Comparison of ENCODE assay signal across 22 cellular contexts in the genomic region with DNA sequence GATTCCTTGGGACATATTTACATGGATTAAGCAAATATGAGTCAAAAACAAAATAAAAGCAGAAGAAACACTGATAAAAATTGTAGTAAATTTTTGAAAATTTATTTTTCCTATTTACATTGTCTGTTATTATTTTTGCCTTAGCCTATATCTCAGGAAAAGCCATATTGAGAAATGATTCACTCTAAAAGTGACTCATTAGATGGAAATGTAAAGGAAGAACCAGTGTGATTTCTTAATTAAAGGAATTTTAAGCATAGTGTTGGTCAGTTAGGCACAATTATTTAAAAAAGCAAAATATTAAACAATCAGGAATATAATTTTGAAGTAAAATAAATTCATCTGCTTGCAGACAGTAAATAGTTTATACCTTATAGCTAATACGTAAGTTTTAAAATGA.
DNase-seq lines count a peak whose midpoint lies in the region; ATAC-seq and TF ChIP-seq lines count a peak whose summit lies in the region.
"Had no signal": no experiment of that assay in that cellular context is flagged by ENCODE, and none has a peak within 500 bp of the region (broad histone marks: within the 10 kb centered on the region; RNA-seq: fewer than 3 reads in every experiment).

No MANE protein-coding gene starts in this region.

- H3K9ac ChIP-seq in GM23248 (no peak overlapping the region), colonic mucosa (ENCODE audit: low read depth in 2 of 2, low read length in 2 of 2) (no peak overlapping the region)
- H3K9ac ChIP-seq: KMS-11 had no signal

- H3K9me3 ChIP-seq in GM23248 (ENCODE audit: low read depth) (no peaks in the 10 kb centered on the region), psoas muscle (no peaks in the 10 kb centered on the region), colonic mucosa (no peaks in the 10 kb centered on the region)
- H3K9me3 ChIP-seq: ascending aorta, lower lobe of right lung, vagina had no signal

- H3K4me3 ChIP-seq in GM23248: no peak overlapping the region
- no peak overlapping the region for H3K4me3 ChIP-seq in epithelial cell of esophagus (ENCODE audit: low read length)
- H3K4me3 ChIP-seq in psoas muscle: no peak overlapping the region
- H3K4me3 ChIP-seq in colonic mucosa: no peak overlapping the region
- H3K4me3 ChIP-seq: ascending aorta, lower lobe of right lung, vagina had no signal

- H3K4me1 Mint-ChIP-seq in osteocyte (ENCODE audit: unreplicated experiment): peaks cover 13% of the 10 kb centered on the region
- H3K4me1 Mint-ChIP-seq: activated CD4-positive, alpha-beta T cell treated with anti-CD3 and anti-CD28 coated beads, Interleukin-2, amount 10 ng/mL, durations not matched to agents 7 days and 5 days had no signal

- no peaks in the 10 kb centered on the region for H4K20me1 ChIP-seq in GM23248 (ENCODE audit: insufficient read depth)

- no peak overlapping the region for H3K4me2 ChIP-seq in GM23248 (ENCODE audit: unreplicated experiment)
- H3K4me2 ChIP-seq: KMS-11 had no signal

- DNase-seq in GM23248 (peak; percentile 31), RPMI7951 (ENCODE audit: low read depth) (peak; percentile 8), epithelial cell of esophagus (ENCODE audit: low read depth) (peak; percentile 53), osteocyte (ENCODE audit: extremely low spot score, unreplicated experiment) (no peak), psoas muscle (no peak), colonic mucosa (no peak), GM03348 (ENCODE audit: low spot score) (no peak), NCI-H187 treated with DMSO at 0.1 percent for 48 hours (lab: John Stamatoyannopoulos, UW) (no peak)
- DNase-seq: activated CD4-positive, alpha-beta T cell treated with anti-CD3 and anti-CD28 coated beads, Interleukin-2, amount 10 ng/mL, durations not matched to agents 7 days and 5 days; lower lobe of right lung; MV-4-11; NCI-H1694; NCI-H526; stimulated activated CD4-positive, alpha-beta T cell treated with anti-CD3 and anti-CD28 coated beads, Interleukin-15, amount 100 ng/mL, for 24 hours had no signal

- in situ Hi-C loops in GM23248 (cut with MboI): no loop called here

- 98 to 100% methylated on average over 1 of the region's 1 CpG for WGBS in GM23248 (ENCODE audit: low coverage in 1 of 2, low lambda C conversion rate in 2 of 2, missing lambda C conversion rate in 2 of 2), 2 experiments
- 98 to 100% (median 99%) methylated on average over 1 of the region's 1 CpG for WGBS in psoas muscle, 3 donors

- no peak overlapping the region for H2AFZ ChIP-seq in GM23248

- H3K27me3 ChIP-seq in GM23248 (replicated peaks; ENCODE audit: insufficient read depth) (no peaks in the 10 kb centered on the region), psoas muscle (ENCODE audit: insufficient read depth in 3 of 3, low read length in 2 of 3) (no peaks in the 10 kb centered on the region), colonic mucosa (no peaks in the 10 kb centered on the region)
- H3K27me3 ChIP-seq: ascending aorta, vagina had no signal

- ATAC-seq in psoas muscle: no peak
- ATAC-seq: activated naive CD4-positive, alpha-beta T cell treated with anti-CD3 and anti-CD28 coated beads, Interleukin-2, amount 50 U/mL, for 72 hours; lower lobe of right lung; sciatic nerve had no signal

- H3K4me1 ChIP-seq in GM23248 (ENCODE audit: insufficient read depth) (peaks cover 19% of the 10 kb centered on the region), psoas muscle (peaks cover 8% of the 10 kb centered on the region), colonic mucosa (no peaks in the 10 kb centered on the region)
- H3K4me1 ChIP-seq: ascending aorta, vagina had no signal

- H3K27ac Mint-ChIP-seq in osteocyte (ENCODE audit: unreplicated experiment): peak overlapping the region; percentile 20
- H3K27ac Mint-ChIP-seq: activated CD4-positive, alpha-beta T cell treated with anti-CD3 and anti-CD28 coated beads, Interleukin-2, amount 10 ng/mL, durations not matched to agents 7 days and 5 days; activated naive CD4-positive, alpha-beta T cell treated with anti-CD3 and anti-CD28 coated beads, Interleukin-2, amount 50 U/mL, for 72 hours; CD14-positive monocyte; stimulated activated naive CD8-positive, alpha-beta T cell treated with anti-CD3 and anti-CD28 coated beads, Interleukin-15, Interleukin-2, amounts not matched to agents 100 ng/mL and 50 ng/mL, for 24 hours had no signal

- no peak overlapping the region for H3K4me3 Mint-ChIP-seq in osteocyte (ENCODE audit: unreplicated experiment)
- H3K4me3 Mint-ChIP-seq: activated CD4-positive, alpha-beta T cell treated with anti-CD3 and anti-CD28 coated beads, Interleukin-2, amount 10 ng/mL, durations not matched to agents 7 days and 5 days; CD14-positive monocyte; neural crest cell; stimulated activated naive CD8-positive, alpha-beta T cell treated with anti-CD3 and anti-CD28 coated beads, Interleukin-15, Interleukin-2, amounts not matched to agents 100 ng/mL and 50 ng/mL, for 24 hours had no signal

- H3K27ac ChIP-seq in GM23248: no peak overlapping the region
- H3K27ac ChIP-seq in psoas muscle: no peak overlapping the region
- no peak overlapping the region for H3K27ac ChIP-seq in colonic mucosa
- H3K27ac ChIP-seq: ascending aorta, KMS-11, lower lobe of right lung, vagina had no signal

- H3K79me2 ChIP-seq in GM23248 (ENCODE audit: insufficient read depth): no peaks in the 10 kb centered on the region

- H3K9me3 Mint-ChIP-seq in osteocyte (ENCODE audit: unreplicated experiment): no peaks in the 10 kb centered on the region
- H3K9me3 Mint-ChIP-seq: activated CD4-positive, alpha-beta T cell treated with anti-CD3 and anti-CD28 coated beads, Interleukin-2, amount 10 ng/mL, durations not matched to agents 7 days and 5 days; activated naive CD4-positive, alpha-beta T cell treated with anti-CD3 and anti-CD28 coated beads, Interleukin-2, amount 50 U/mL, for 72 hours; neural crest cell; stimulated activated naive CD8-positive, alpha-beta T cell treated with anti-CD3 and anti-CD28 coated beads, Interleukin-15, Interleukin-2, amounts not matched to agents 100 ng/mL and 50 ng/mL, for 24 hours had no signal

- TF ChIP-seq CTCF in epithelial cell of esophagus (IDR thresholded peaks at IDR 0.05; ENCODE audit: insufficient read depth, low read depth, low read length, missing control alignments) (no peak), osteocyte (IDR thresholded peaks at IDR 0.05) (no peak), psoas muscle (IDR thresholded peaks at IDR 0.05) (no peak), colonic mucosa (IDR thresholded peaks at IDR 0.05) (no peak)

- intact Hi-C loops in psoas muscle (cut with DNase I) (no loop called here), colonic mucosa (cut with DNase I) (no loop called here)

- no peaks in the 10 kb centered on the region for H3F3A ChIP-seq in GM23248 (ENCODE audit: insufficient read depth)

- no peaks in the 10 kb centered on the region for H3K27me3 Mint-ChIP-seq in osteocyte (ENCODE audit: unreplicated experiment)

- no peaks in the 10 kb centered on the region; the same call in 1 of the 2 replicates for H3K9me2 ChIP-seq in GM23248 (ENCODE audit: insufficient read depth)

- no peaks in the 10 kb centered on the region for H3K36me3 Mint-ChIP-seq in osteocyte (ENCODE audit: unreplicated experiment)
- H3K36me3 Mint-ChIP-seq: activated naive CD4-positive, alpha-beta T cell treated with anti-CD3 and anti-CD28 coated beads, Interleukin-2, amount 50 U/mL, for 72 hours had no signal

- no peaks in the 10 kb centered on the region for H3K36me3 ChIP-seq in GM23248 (ENCODE audit: low read depth)
- H3K36me3 ChIP-seq in psoas muscle (ENCODE audit: insufficient read depth in 1 of 2, low read depth in 1 of 2): no peaks in the 10 kb centered on the region
- no peaks in the 10 kb centered on the region for H3K36me3 ChIP-seq in colonic mucosa
- H3K36me3 ChIP-seq: ascending aorta, lower lobe of right lung, vagina had no signal

Comparison
In these comparisons a context has a peak if more than half of its experiments do, and no peak if none do; other contexts are left out.
1. DNase-seq: peak in GM23248 (single experiment), RPMI7951 (single experiment) and epithelial cell of esophagus (single experiment); none in osteocyte (single experiment), psoas muscle (0 of 2), colonic mucosa (single experiment), GM03348 (single experiment) and NCI-H187 treated with DMSO at 0.1 percent for 48 hours (single experiment).